ENCODE assay signal across 14 cellular contexts in the genomic region with DNA sequence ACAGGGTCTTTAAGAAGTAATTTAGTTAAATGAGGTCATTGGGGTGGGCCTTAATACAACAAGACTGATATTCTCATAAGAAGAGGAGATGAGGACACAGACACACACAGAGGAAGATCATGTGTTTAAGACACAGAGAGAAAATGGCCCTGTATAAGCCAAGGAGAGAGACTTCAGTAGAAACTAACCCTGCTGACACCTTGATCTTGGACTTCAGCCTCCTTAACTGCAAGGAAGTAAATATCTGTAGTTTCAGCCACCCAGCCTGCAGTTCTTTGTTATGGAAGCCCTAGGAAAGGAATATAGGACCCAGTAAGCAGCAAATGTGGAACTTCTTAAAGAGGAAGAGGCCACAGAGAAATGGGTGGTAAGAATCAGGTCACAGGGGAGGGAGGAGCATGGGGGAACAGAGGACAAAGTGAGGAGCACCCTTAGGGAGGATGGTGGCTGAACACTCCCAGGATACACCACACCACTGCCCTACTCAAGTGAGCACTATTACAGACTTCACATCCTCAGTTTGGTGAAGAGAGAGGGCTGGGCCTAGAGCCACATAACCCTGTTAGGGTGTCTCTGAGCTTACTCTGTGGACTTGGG. TPM values are rescaled to one million over a fixed set of nuclear protein-coding genes. Genes with fewer than 3 reads are reported as not detected.
DNase-seq lines count a peak whose midpoint lies in the region; ATAC-seq and TF ChIP-seq lines count a peak whose summit lies in the region.
"Had no signal": no experiment of that assay in that cellular context is flagged by ENCODE, and none has a peak within 500 bp of the region (broad histone marks: within the 10 kb centered on the region; RNA-seq: fewer than 3 reads in every experiment).

No MANE protein-coding gene starts in this region.

- no peak for DNase-seq in Right ventricle myocardium inferior (ENCODE audit: missing footprints)
- no peak for DNase-seq in right atrium auricular region (ENCODE audit: low spot score)
- no peak for DNase-seq in PC-9
- peak; percentile 0 for DNase-seq in left kidney (ENCODE audit: low read depth, low spot score)
- peak; percentile 1 for DNase-seq in superior temporal gyrus (ENCODE audit: extremely low spot score)
- no peak for DNase-seq in ascending aorta (ENCODE audit: low spot score in 2 of 2)
- DNase-seq in CD8-positive, alpha-beta memory T cell: no peak
- DNase-seq: activated CD8-positive, alpha-beta memory T cell treated with anti-CD3 and anti-CD28 coated beads for 24 hours; GOT3; stimulated activated CD4-positive, alpha-beta T cell treated with anti-CD3 and anti-CD28 coated beads, Interleukin-1b, Interleukin-23, amount 100 ng/mL, for 48 hours; T-helper 9 cell had no signal

- POLR2A ChIA-PET in PC-9 (lab: Charles Lee; ENCODE audit: unreplicated experiment): interaction anchor here (0.6 kb wide), 1 partner anchor 87 kb away, joined by 3 read pairs; no protein-coding TSS in a partner anchor
- POLR2A ChIA-PET in CD8-positive, alpha-beta memory T cell (lab: Charles Lee): no interaction called here

- peak; percentile 48 for ATAC-seq in Right ventricle myocardium inferior
- no peak for ATAC-seq in GM19328 (IDR thresholded peaks at IDR 0.05; ENCODE audit: unreplicated experiment)

- H3K36me3 Mint-ChIP-seq in CD8-positive, alpha-beta memory T cell: peaks cover 2 to 19% (median 12%) of the 10 kb centered on the region in 3 donors

- peaks cover 48 to 55% (median 49%) of the 10 kb centered on the region in 3 donors for H3K4me1 Mint-ChIP-seq in CD8-positive, alpha-beta memory T cell

- intact Hi-C loops in Right ventricle myocardium inferior (cut with DNase I) (no loop called here), PC-9 (cut with micrococcal nuclease; ENCODE audit: unreplicated experiment) (no loop called here), ascending aorta (cut with DNase I) (loop anchor here (5.0 kb wide), 1 partner anchor 42 kb away; no protein-coding TSS in a partner anchor)

- H3K27me3 Mint-ChIP-seq in CD8-positive, alpha-beta memory T cell: no peaks in the 10 kb centered on the region

- H2AFZ ChIP-seq in PC-9: peak overlapping the region; percentile 56; the same call in 1 of the 2 replicates

- CTCF ChIA-PET in PC-9 (lab: Charles Lee): no interaction called here
- CTCF ChIA-PET in CD8-positive, alpha-beta memory T cell (lab: Charles Lee): no interaction called here

- no peaks in the 10 kb centered on the region for H3K9me2 ChIP-seq in PC-9 (ENCODE audit: insufficient read depth)

- H3K36me3 ChIP-seq in right atrium auricular region: no peaks in the 10 kb centered on the region
- H3K36me3 ChIP-seq in PC-9 (ENCODE audit: low read depth): peaks cover 13% of the 10 kb centered on the region; the same call in 1 of the 2 replicates
- H3K36me3 ChIP-seq in ascending aorta: no peaks in the 10 kb centered on the region
- H3K36me3 ChIP-seq in CD8-positive, alpha-beta memory T cell (ENCODE audit: insufficient read depth, low read length): no peaks in the 10 kb centered on the region

- H3K4me3 Mint-ChIP-seq in CD8-positive, alpha-beta memory T cell: peak overlapping the region in 1 of 7 donors; percentile 36

- H3F3A ChIP-seq in PC-9 (ENCODE audit: insufficient read depth, low read depth): peaks cover 17% of the 10 kb centered on the region; the same call in 1 of the 2 replicates

- no peak for TF ChIP-seq CTCF in right atrium auricular region (IDR thresholded peaks at IDR 0.05)
- no peak for TF ChIP-seq CTCF in PC-9 (conservative IDR thresholded peaks at IDR 0.05)
- no peak for TF ChIP-seq CTCF in ascending aorta (IDR thresholded peaks at IDR 0.05)

- H3K4me1 ChIP-seq in right atrium auricular region: no peaks in the 10 kb centered on the region
- H3K4me1 ChIP-seq in PC-9 (replicated peaks; ENCODE audit: insufficient read depth): peaks cover 43% of the 10 kb centered on the region
- no peaks in the 10 kb centered on the region for H3K4me1 ChIP-seq in ascending aorta
- H3K4me1 ChIP-seq in CD8-positive, alpha-beta memory T cell (ENCODE audit: insufficient read depth, low read length): peaks cover 37% of the 10 kb centered on the region

- H3K27ac Mint-ChIP-seq in CD8-positive, alpha-beta memory T cell: peak overlapping the region in 2 of 8 donors; percentile 29 to 32
- H3K27ac Mint-ChIP-seq: progenitor cell of endocrine pancreas had no signal

- no peaks in the 10 kb centered on the region for H3K9me3 Mint-ChIP-seq in CD8-positive, alpha-beta memory T cell

- H3K4me3 ChIP-seq in right atrium auricular region (no peak overlapping the region), PC-9 (peak overlapping the region; percentile 42; the same call in 1 of the 2 replicates), ascending aorta (no peak overlapping the region)
- H3K4me3 ChIP-seq in CD8-positive, alpha-beta memory T cell (ENCODE audit: low read length): no peak overlapping the region

- H3K4me2 ChIP-seq in PC-9: peak overlapping the region; percentile 63

- H3K9me3 ChIP-seq in right atrium auricular region: peaks cover 0 to 12% of the 10 kb centered on the region in 2 donors
- H3K9me3 ChIP-seq in PC-9 (ENCODE audit: insufficient read depth, low read depth): peaks cover 13% of the 10 kb centered on the region
- peaks cover 4 to 5% of the 10 kb centered on the region in 2 donors for H3K9me3 ChIP-seq in ascending aorta
- no peaks in the 10 kb centered on the region for H3K9me3 ChIP-seq in CD8-positive, alpha-beta memory T cell (ENCODE audit: low read length)

- H3K27me3 ChIP-seq in right atrium auricular region (no peaks in the 10 kb centered on the region), PC-9 (ENCODE audit: insufficient read depth, low read depth) (no peaks in the 10 kb centered on the region), ascending aorta (no peaks in the 10 kb centered on the region)
- H3K27me3 ChIP-seq in CD8-positive, alpha-beta memory T cell (ENCODE audit: insufficient read depth, low read length, poor library complexity, severe bottlenecking): no peaks in the 10 kb centered on the region

- peaks cover 11% of the 10 kb centered on the region for H3K79me2 ChIP-seq in PC-9 (ENCODE audit: low read depth)

- no TSS peak for BruUV-seq in PC-9 (replicated peaks; lab: Mats Ljungman, UMichigan)

- H3K27ac ChIP-seq in right atrium auricular region (no peak overlapping the region), PC-9 (peak overlapping the region; percentile 65), ascending aorta (no peak overlapping the region)
- H3K27ac ChIP-seq in CD8-positive, alpha-beta memory T cell (ENCODE audit: low read depth, low read length): no peak overlapping the region

- no peaks in the 10 kb centered on the region for H4K20me1 ChIP-seq in PC-9 (ENCODE audit: insufficient read depth)

RNA-seq across cellular contexts. Expression of a gene that starts 0.8 kb away (rescaled TPM):
- total RNA-seq in Right ventricle myocardium inferior (0.68 TPM), right atrium auricular region (1 to 10 TPM; 3.7 to 5.7 TPM), PC-9 (2021) (4.1 and 7.6 TPM in 2 replicates), ascending aorta (0.43 TPM)
- 1 to 10 TPM; 1.5 to 2.3 TPM for total RNA-seq in CD8-positive, alpha-beta memory T cell
- 0.93 TPM for polyA plus RNA-seq in CD8-positive, alpha-beta memory T cell
- polyA plus RNA-seq: fibroblast of lung had no signal

RNA-seq across cellular contexts. Expression of a gene that starts 38.5 kb away (rescaled TPM):
- total RNA-seq in Right ventricle myocardium inferior (not detected), right atrium auricular region (not detected), PC-9 (2021) (2.1 TPM in 2 replicates), ascending aorta (not detected)
- 10 to 100 TPM in 1 of 2 experiments, 1 to 10 TPM in 1; 9.3 to 11.7 TPM for total RNA-seq in CD8-positive, alpha-beta memory T cell
- 149 TPM for polyA plus RNA-seq in CD8-positive, alpha-beta memory T cell
- total RNA-seq: fibroblast of lung, progenitor cell of endocrine pancreas had no signal
- polyA plus RNA-seq: fibroblast of lung had no signal

Comparison
In these comparisons a context has a peak if more than half of its experiments do, and no peak if none do; other contexts are left out.
1. DNase-seq: peak in left kidney (single experiment) and superior temporal gyrus (single experiment); none in Right ventricle myocardium inferior (single experiment), right atrium auricular region (single experiment), PC-9 (0 of 2), ascending aorta (0 of 2) and CD8-positive, alpha-beta memory T cell (0 of 5).